ENCODE assay signal across 20 cellular contexts in genomic region chr14:69084023-69084422, GRCh38.
"Had no signal": no experiment of that assay in that cellular context is flagged by ENCODE, and none has a peak within 500 bp of the region (broad histone marks: within the 10 kb centered on the region; RNA-seq: fewer than 3 reads in every experiment).

No MANE protein-coding gene starts in this region.

- H3K79me2 ChIP-seq: hepatocyte had no signal

- H3K27ac ChIP-seq: heart right ventricle, hepatocyte, left ventricle myocardium inferior, parathyroid adenoma, skin epidermis, spleen, suprapubic skin, thoracic aorta, vagina had no signal

- ATAC-seq: heart right ventricle; naive thymus-derived CD8-positive, alpha-beta T cell; right cardiac atrium; sciatic nerve; stimulated activated effector memory CD8-positive, alpha-beta T cell treated with anti-CD3 and anti-CD28 coated beads, Interleukin-12 subunit alpha, Interleukin-12 subunit beta, amount 100 ng/mL, for 72 hours had no signal

- H3K4me2 ChIP-seq: hepatocyte had no signal

- H3K27me3 ChIP-seq: heart right ventricle, hepatocyte, spleen, suprapubic skin, tibial artery, vagina had no signal

- DNase-seq: heart right ventricle; islet precursor cell; left ventricle myocardium inferior; naive thymus-derived CD8-positive, alpha-beta T cell; occipital lobe; retina; right cardiac atrium; spleen; stimulated activated CD4-positive, alpha-beta T cell treated with anti-CD3 and anti-CD28 coated beads, Interleukin-4, amount 100 ng/mL, for 24 hours; stimulated activated naive CD4-positive, alpha-beta T cell; tibial artery had no signal

- H3K36me3 ChIP-seq: thoracic aorta had no signal

- H2AFZ ChIP-seq: hepatocyte, parathyroid adenoma had no signal

- H3K9ac ChIP-seq: parathyroid adenoma had no signal

- H3K9me3 ChIP-seq: heart right ventricle, left ventricle myocardium inferior, spleen, suprapubic skin, thoracic aorta, tibial artery, vagina had no signal

- H3K4me1 ChIP-seq: parathyroid adenoma had no signal

- H3K4me3 ChIP-seq: heart right ventricle, hepatocyte, left ventricle myocardium inferior, lung, skin epidermis, spleen, suprapubic skin, thoracic aorta, tibial artery, vagina had no signal
